In the genomic region with DNA sequence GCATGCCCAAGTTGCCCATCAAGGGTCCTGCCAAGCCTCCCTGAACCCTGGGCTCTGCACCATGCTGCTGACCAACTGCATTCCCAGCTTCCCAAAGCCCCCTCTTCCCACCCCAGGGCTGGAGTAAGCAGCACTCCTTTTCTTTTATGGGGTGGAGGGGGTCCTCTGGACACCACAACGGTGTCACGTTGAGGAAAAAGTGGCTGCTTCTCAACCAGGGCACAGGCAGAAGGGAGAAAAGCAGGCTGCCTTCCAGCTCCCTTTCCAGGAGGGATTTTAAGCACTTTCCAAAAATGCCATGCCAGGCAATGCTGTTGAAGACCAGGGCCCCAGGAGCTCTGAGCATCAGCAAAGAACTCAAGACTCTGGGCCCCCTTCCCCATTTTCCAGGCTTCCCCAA, we compare ENCODE assay signal across 11 cellular contexts. TPM values are rescaled to one million over a fixed set of nuclear protein-coding genes. Genes with fewer than 3 reads are reported as not detected.
DNase-seq lines count a peak whose midpoint lies in the region; ATAC-seq, FAIRE-seq and TF ChIP-seq lines count a peak whose summit lies in the region.
"Had no signal": no experiment of that assay in that cellular context is flagged by ENCODE, and none has a peak within 500 bp of the region (broad histone marks: within the 10 kb centered on the region; RNA-seq: fewer than 3 reads in every experiment).

No MANE protein-coding gene starts in this region.

- no peaks in the 10 kb centered on the region for H3K9me2 ChIP-seq in OCI-LY1 (ENCODE audit: low read depth, low read length)

- H4K8ac ChIP-seq in H1 (ENCODE audit: extremely low read depth, insufficient read depth, low read length): no peak overlapping the region; the same call in 1 of the 2 replicates

- no peak for TF ChIP-seq RAD21 in H1 (IDR thresholded peaks at IDR 0.05 in 1 of 2, conservative IDR thresholded peaks at IDR 0.05 in 1 of 2; ENCODE audit: low read depth in 2 of 2, low read length in 2 of 2)

- POLR2A ChIA-PET in H1 (lab: Charles Lee; ENCODE audit: partially characterized antibody): interaction anchor here (1.0 to 6.0 kb wide), 5 partner anchors 11 to 45 kb away, joined by 3 to 63 read pairs (median 20); partner anchors contain the start of gene NFYC

- H3K23me2 ChIP-seq in H1 (ENCODE audit: low read depth, low read length): peaks cover 10% of the 10 kb centered on the region; the same call in 1 of the 2 replicates

- 0 out of 2 replicates have a peak overlapping the region, but pooled peaks have one; percentile 60 for H2BK12ac ChIP-seq in H1 (ENCODE audit: low read depth, low read length)

- H2BK15ac ChIP-seq in H1 (ENCODE audit: low read length): peak overlapping the region; percentile 12; the same call in 1 of the 2 replicates

- H3K9ac ChIP-seq in OCI-LY1 (ENCODE audit: low read length) (peak overlapping the region; percentile 67), H1 (replicated peaks in 1 of 4; ENCODE audit: extremely low read depth in 1 of 4, low read depth in 3 of 4, low read length in 3 of 4) (0 out of 7 replicates have a peak overlapping the region, but pooled peaks of 1 of the 4 experiments have one; percentile 32), rectal smooth muscle tissue (ENCODE audit: low read length) (no peak overlapping the region)

- no peak overlapping the region for H3K4ac ChIP-seq in H1 (replicated peaks; ENCODE audit: insufficient read length, low read depth, low read length)

- H4K20me1 ChIP-seq in OCI-LY1 (ENCODE audit: insufficient read depth, low read length) (no peaks in the 10 kb centered on the region), H1 (replicated peaks in 1 of 2; ENCODE audit: control insufficient read depth in 1 of 2, insufficient read depth in 2 of 2, low read length in 2 of 2) (peaks cover 0 to 5% of the 10 kb centered on the region in 2 experiments)

- H3K56ac ChIP-seq in H1 (replicated peaks; ENCODE audit: insufficient read length, low read depth, low read length): no peak overlapping the region

- peak overlapping the region; percentile 73 for H3K4me3 ChIP-seq in OCI-LY1 (ENCODE audit: low read depth, low read length, poor library complexity, severe bottlenecking)
- peak overlapping the region; percentile 58 to 87 (median 74) for H3K4me3 ChIP-seq in H1 (ENCODE audit: extremely low read depth in 1 of 4, insufficient read depth in 2 of 4, low read depth in 3 of 4, low read length in 4 of 4)
- peak overlapping the region; percentile 34 for H3K4me3 ChIP-seq in rectal smooth muscle tissue (ENCODE audit: low read length)

- H3K4me2 ChIP-seq in OCI-LY1 (ENCODE audit: low read length) (peak overlapping the region; percentile 80), H1 (ENCODE audit: insufficient read depth in 1 of 2, low read depth in 2 of 2, low read length in 2 of 2) (peak overlapping the region; percentile 72 to 89)

- H2BK120ac ChIP-seq in H1 (replicated peaks; ENCODE audit: low read depth, low read length): no peak overlapping the region

- H3K9me3 ChIP-seq in OCI-LY1 (ENCODE audit: low read length) (no peaks in the 10 kb centered on the region), H1 (ENCODE audit: insufficient read depth in 2 of 2, low read depth in 1 of 2, low read length in 1 of 2) (no peaks in the 10 kb centered on the region)
- H3K9me3 ChIP-seq: pancreas had no signal

- no peak for ATAC-seq in GM21529 (IDR thresholded peaks at IDR 0.05; ENCODE audit: unreplicated experiment)

- no peak for TF ChIP-seq EP300 in H1 (IDR thresholded peaks at IDR 0.05; ENCODE audit: borderline replicate concordance in 1 of 2, low read depth in 2 of 2, low read length in 2 of 2)

- H4K5ac ChIP-seq in H1 (ENCODE audit: insufficient read length, low read depth, low read length): no peak overlapping the region

- no peak overlapping the region for H2AK5ac ChIP-seq in H1 (ENCODE audit: low read depth, low read length)

- no peak overlapping the region for H2BK20ac ChIP-seq in H1 (ENCODE audit: low read length)

- H3K4me1 ChIP-seq in OCI-LY1 (ENCODE audit: insufficient read depth, low read length, severe bottlenecking) (peaks cover 37% of the 10 kb centered on the region), H1 (replicated peaks in 1 of 4; ENCODE audit: control insufficient read depth in 3 of 4, insufficient read depth in 4 of 4, low read length in 3 of 4) (peaks cover 0 to 28% (median 15%) of the 10 kb centered on the region in 4 experiments; a peak in 6 of 7 replicates), rectal smooth muscle tissue (ENCODE audit: control insufficient read depth, insufficient read depth, low read length) (peaks cover 5% of the 10 kb centered on the region)

- H3K27me3 ChIP-seq in OCI-LY1 (ENCODE audit: insufficient read depth, low read length) (no peaks in the 10 kb centered on the region), H1 (replicated peaks in 1 of 4; ENCODE audit: control insufficient read depth in 3 of 4, extremely low read depth in 1 of 4, insufficient read depth in 3 of 4, low read length in 3 of 4) (no peaks in the 10 kb centered on the region; a peak in 1 of 7 replicates), rectal smooth muscle tissue (ENCODE audit: control insufficient read depth, insufficient read depth, low read length) (no peaks in the 10 kb centered on the region)
- H3K27me3 ChIP-seq: pancreas had no signal

- FAIRE-seq in H1 (lab: Jason Lieb, UNC): no peak
- FAIRE-seq: A204.1, pancreas had no signal

- no peak for TF ChIP-seq CTCF in OCI-LY1 (IDR thresholded peaks at IDR 0.05; ENCODE audit: low read length)
- no peak for TF ChIP-seq CTCF in H1 (IDR thresholded peaks at IDR 0.05; ENCODE audit: control extremely low read depth in 1 of 3, insufficient read depth in 1 of 3, low read depth in 1 of 3, low read length in 3 of 3)

- no peak overlapping the region for H3K14ac ChIP-seq in H1 (ENCODE audit: insufficient read length)

- WGBS in H1 (ENCODE audit: extremely low coverage in 1 of 2, insufficient coverage in 1 of 2, insufficient read length in 1 of 2, insufficient replicate concordance in 2 of 2, low coverage in 1 of 2, low lambda C conversion rate in 2 of 2, missing lambda C conversion rate in 1 of 2), 2 experiments: 45% methylated on average over 2 of the region's 2 CpGs; no CpG with 5 or more reads in 1 of the 2 experiments

- H3K23ac ChIP-seq in H1 (ENCODE audit: insufficient read length): no peak overlapping the region

- TF ChIP-seq POLR2A in H1 (IDR thresholded peaks at IDR 0.05; ENCODE audit: control extremely low read depth in 1 of 2, low read depth in 2 of 2, low read length in 2 of 2): no peak

- DNase-seq in DMS53 (lab: John Stamatoyannopoulos, UW) (peak; percentile 24), DMS53 treated with DMSO at 0.1 percent for 48 hours (lab: John Stamatoyannopoulos, UW; ENCODE audit: unreplicated experiment) (no peak), H1 (ENCODE audit: low read depth in 1 of 2, low spot score in 2 of 2) (peak in 1 of 2 experiments; percentile 51), SHP77 (lab: John Stamatoyannopoulos, UW) (no peak)
- no peak for DNase-seq in central memory CD4-positive, alpha-beta T cell

- CTCF ChIA-PET in H1 (lab: Charles Lee; ENCODE audit: partially characterized antibody): interaction anchor here (0.7 to 37.5 kb wide), 6 partner anchors 10 to 53 kb away, joined by 3 to 684 read pairs (median 6); no protein-coding TSS in a partner anchor

- no peak overlapping the region for H2AFZ ChIP-seq in OCI-LY1 (ENCODE audit: low read length)
- H2AFZ ChIP-seq in H1 (ENCODE audit: low read length): no peak overlapping the region

- H3K18ac ChIP-seq in H1 (ENCODE audit: extremely low read depth, low read length): peak overlapping the region; percentile 78

- no peak overlapping the region for H2BK5ac ChIP-seq in H1 (ENCODE audit: low read depth, low read length)

- no peaks in the 10 kb centered on the region for H3K79me2 ChIP-seq in OCI-LY1 (ENCODE audit: insufficient read depth, low read length)
- H3K79me2 ChIP-seq in H1 (ENCODE audit: control insufficient read depth in 1 of 2, insufficient read depth in 2 of 2, low read length in 2 of 2): no peaks in the 10 kb centered on the region; a peak in 1 of 4 replicates

- H4K91ac ChIP-seq in H1 (replicated peaks; ENCODE audit: insufficient read length, low read length): no peak overlapping the region

- peaks cover 9% of the 10 kb centered on the region; the same call in 1 of the 2 replicates for H3K79me1 ChIP-seq in H1 (ENCODE audit: low read depth, low read length)

- H3K36me3 ChIP-seq in OCI-LY1 (ENCODE audit: insufficient read depth, low read length) (no peaks in the 10 kb centered on the region), H1 (ENCODE audit: control insufficient read depth in 2 of 4, insufficient read depth in 4 of 4, low read length in 3 of 4) (no peaks in the 10 kb centered on the region), rectal smooth muscle tissue (ENCODE audit: control insufficient read depth, insufficient read depth, low read length) (no peaks in the 10 kb centered on the region)
- H3K36me3 ChIP-seq: pancreas had no signal

- H3K27ac ChIP-seq in OCI-LY1 (ENCODE audit: low read depth, low read length, poor library complexity, severe bottlenecking): no peak overlapping the region
- H3K27ac ChIP-seq in H1 (ENCODE audit: low read depth, low read length): no peak overlapping the region
- no peak overlapping the region for H3K27ac ChIP-seq in rectal smooth muscle tissue (ENCODE audit: low read depth, low read length)
- H3K27ac ChIP-seq: epithelial cell of prostate, pancreas had no signal

- H3F3A ChIP-seq in OCI-LY1 (ENCODE audit: insufficient read depth, low read length): no peaks in the 10 kb centered on the region

TF ChIP-seq in H1, 55 proteins besides CTCF, POLR2A, EP300 and RAD21 (continues in another document):
- no peak for TF ChIP-seq TAF7 (optimal IDR thresholded peaks at IDR 0.05; ENCODE audit: borderline replicate concordance, low read depth, low read length)

RNA-seq across cellular contexts. Expression of gene RIMS3, which starts 0.7 kb away (rescaled TPM):
- 20.6 and 21.0 TPM in 2 replicates for total RNA-seq in H1 (2021; fragmentation: NEBNext Ultra II Directional; extraction: Animal tissue kit (Norgen Biotek cat#: 25700))
- 13.3 and 20.6 TPM in 2 replicates for polyA plus RNA-seq in H1 (2011; rRNA removed)
- polyA plus RNA-seq in H1 (2011; cell fraction: cytosol; rRNA removed): 16.6 TPM
- 43.0 TPM for polyA plus RNA-seq in H1 (2011; cell fraction: nucleus; rRNA removed)
- 12.5 to 18.2 TPM (median 14.1 TPM) in 4 replicates for polyA plus RNA-seq in H1 (2012, experiment 1 of 2)
- polyA plus RNA-seq in H1 (2012, experiment 2 of 2): 12.9 TPM
- 7.6 TPM for polyA plus RNA-seq in H1 (2013, experiment 1 of 2)
- polyA plus RNA-seq in H1 (2013, experiment 2 of 2): 7.2 TPM
- polyA minus RNA-seq in H1 (2011; rRNA and poly(A)+ RNA removed): 29.3 and 29.9 TPM in 2 replicates
- 12.0 TPM for polyA minus RNA-seq in H1 (2011; cell fraction: cytosol; rRNA and poly(A)+ RNA removed)
- 11.7 TPM for polyA minus RNA-seq in H1 (2011; cell fraction: nucleus; rRNA and poly(A)+ RNA removed)

RNA-seq across cellular contexts. Expression of gene NFYC, which starts 26.7 kb away (rescaled TPM):
- total RNA-seq in H1 (2021; fragmentation: NEBNext Ultra II Directional; extraction: Animal tissue kit (Norgen Biotek cat#: 25700)): 51.1 and 54.1 TPM in 2 replicates
- 107 and 124 TPM in 2 replicates for polyA plus RNA-seq in H1 (2011; rRNA removed)
- polyA plus RNA-seq in H1 (2011; cell fraction: cytosol; rRNA removed): 104 TPM
- polyA plus RNA-seq in H1 (2011; cell fraction: nucleus; rRNA removed): 126 TPM
- 43.6 to 57.9 TPM (median 56.1 TPM) in 4 replicates for polyA plus RNA-seq in H1 (2012, experiment 1 of 2)
- polyA plus RNA-seq in H1 (2012, experiment 2 of 2): 37.3 TPM
- polyA plus RNA-seq in H1 (2013, experiment 1 of 2): 42.0 TPM
- 38.3 TPM for polyA plus RNA-seq in H1 (2013, experiment 2 of 2)
- 76.7 and 111 TPM in 2 replicates for polyA minus RNA-seq in H1 (2011; rRNA and poly(A)+ RNA removed)
- 57.0 TPM for polyA minus RNA-seq in H1 (2011; cell fraction: cytosol; rRNA and poly(A)+ RNA removed)
- 73.3 TPM for polyA minus RNA-seq in H1 (2011; cell fraction: nucleus; rRNA and poly(A)+ RNA removed)
